ENCODE assay signal across 8 cellular contexts in the genomic region with DNA sequence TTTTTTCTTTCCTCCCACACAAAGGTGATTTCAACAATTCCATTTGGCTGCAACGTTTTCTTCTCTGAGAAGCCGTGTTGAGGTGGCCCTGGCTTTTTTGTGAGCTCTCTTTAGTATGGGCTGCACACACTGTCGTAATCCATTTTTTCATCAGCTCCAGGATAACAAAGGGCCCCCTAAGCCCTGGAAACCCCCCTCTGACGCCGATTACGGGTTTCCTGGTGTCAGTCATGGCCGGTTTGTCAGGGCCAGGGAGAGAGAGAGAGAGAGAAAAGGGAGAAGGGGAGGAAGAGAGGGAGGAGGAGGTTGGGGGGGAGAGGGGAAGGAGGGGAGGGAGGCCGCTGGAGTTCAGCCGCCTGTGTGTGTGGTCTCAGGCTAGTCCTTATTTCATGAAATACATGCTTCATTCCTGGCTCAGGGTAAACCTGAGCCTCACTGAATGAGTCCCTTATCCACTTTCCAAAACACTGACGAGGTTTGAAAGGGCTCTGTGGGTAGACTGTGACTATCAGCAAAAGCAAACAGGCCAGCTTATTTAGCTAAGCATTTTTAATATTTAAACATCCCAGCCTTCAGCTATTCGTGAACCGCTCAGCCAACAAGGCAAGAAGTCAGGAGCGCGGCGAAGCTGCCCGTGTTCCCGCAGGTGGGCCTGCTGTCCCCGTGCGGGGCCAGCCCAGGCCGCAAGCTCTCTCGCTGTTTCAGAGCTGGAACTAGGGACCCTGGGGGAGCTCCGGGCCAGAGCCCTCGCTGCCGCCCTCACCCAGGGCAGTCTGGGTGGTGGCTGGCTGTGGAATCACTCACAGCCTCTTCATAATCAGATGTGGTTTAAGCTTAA.
DNase-seq lines count a peak whose midpoint lies in the region; ATAC-seq and TF ChIP-seq lines count a peak whose summit lies in the region.

No MANE protein-coding gene starts in this region.

- no peaks in the 10 kb centered on the region for H3K27me3 Mint-ChIP-seq in activated T-cell treated with anti-CD3 and anti-CD28 coated beads, Interleukin-2, amount 50 U/mL, for 72 hours (ENCODE audit: low read depth)

- peak; percentile 72 to 77 for ATAC-seq in activated T-cell treated with anti-CD3 and anti-CD28 coated beads, Interleukin-2, amount 50 U/mL, for 72 hours (replicated peaks in 1 of 2)
- peak in 2 of 4 donors; percentile 32 to 38 for ATAC-seq in heart left ventricle
- ATAC-seq in GM21576 (IDR thresholded peaks at IDR 0.05; ENCODE audit: unreplicated experiment) = no peak
- no peak for ATAC-seq in GM18511 (IDR thresholded peaks at IDR 0.05; ENCODE audit: unreplicated experiment)
- no peak for ATAC-seq in HG02588 (IDR thresholded peaks at IDR 0.05; ENCODE audit: unreplicated experiment)

- peaks cover 0 to 17% (median 0%) of the 10 kb centered on the region in 12 donors for H3K4me1 ChIP-seq in heart left ventricle
- no peaks in the 10 kb centered on the region for H3K4me1 ChIP-seq in osteoblast (ENCODE audit: insufficient read depth, low read length)

- H3K4me1 Mint-ChIP-seq in activated T-cell treated with anti-CD3 and anti-CD28 coated beads, Interleukin-2, amount 50 U/mL, for 72 hours (ENCODE audit: low read depth) = peaks cover 8% of the 10 kb centered on the region

- H3K36me3 ChIP-seq in heart left ventricle = no peaks in the 10 kb centered on the region
- H3K36me3 ChIP-seq in osteoblast (ENCODE audit: insufficient read depth, low read length) = no peaks in the 10 kb centered on the region

- intact Hi-C loops in heart left ventricle (cut with DNase I) = no loop called here

- H3K4me3 ChIP-seq in heart left ventricle (peak overlapping the region in 3 of 12 donors; percentile 11 to 34 (median 29)), osteoblast (ENCODE audit: insufficient read depth, low read length) (peak overlapping the region; percentile 43)

- peak overlapping the region in 8 of 12 donors; percentile 5 to 78 (median 30) for H3K27ac ChIP-seq in heart left ventricle
- no peak overlapping the region for H3K27ac ChIP-seq in osteoblast (ENCODE audit: low read depth, low read length)

- TF ChIP-seq CTCF in heart left ventricle (IDR thresholded peaks at IDR 0.05) = no peak
- no peak for TF ChIP-seq CTCF in osteoblast (IDR thresholded peaks at IDR 0.05; ENCODE audit: extremely low read depth, low read depth, low read length)

- peaks cover 0 to 2% of the 10 kb centered on the region in 2 donors for H3K9me3 Mint-ChIP-seq in activated T-cell treated with anti-CD3 and anti-CD28 coated beads, Interleukin-2, amount 50 U/mL, for 72 hours

- H3K4me3 Mint-ChIP-seq in activated T-cell treated with anti-CD3 and anti-CD28 coated beads, Interleukin-2, amount 50 U/mL, for 72 hours = peak overlapping the region; percentile 32 to 62

- H3K4me2 ChIP-seq in osteoblast (ENCODE audit: insufficient read depth, low read length) = peak overlapping the region; percentile 52

- DNase-seq in Ammon's horn (ENCODE audit: low spot score) = peak; percentile 52
- peak; percentile 16 to 31 for DNase-seq in activated T-cell treated with anti-CD3 and anti-CD28 coated beads, Interleukin-2, amount 50 U/mL, for 72 hours
- peak in 1 of 5 donors; percentile 23 for DNase-seq in heart left ventricle
- DNase-seq in osteoblast (ENCODE audit: insufficient read length, low spot score, missing footprints) = peak; percentile 88
- DNase-seq in NCI-H774 (lab: John Stamatoyannopoulos, UW) = no peak

- 58 to 70% (median 62%) methylated on average over 21 to 24 of the region's 24 CpGs for WGBS in heart left ventricle, 4 donors

- H4K20me1 ChIP-seq in osteoblast (ENCODE audit: insufficient read depth, low read length) = no peaks in the 10 kb centered on the region

- no peaks in the 10 kb centered on the region for H3K79me2 ChIP-seq in osteoblast (ENCODE audit: insufficient read depth, low read length)

- H3K36me3 Mint-ChIP-seq in activated T-cell treated with anti-CD3 and anti-CD28 coated beads, Interleukin-2, amount 50 U/mL, for 72 hours (ENCODE audit: insufficient read depth in 2 of 2) = no peaks in the 10 kb centered on the region

- peaks cover 0 to 6% (median 0%) of the 10 kb centered on the region in 9 donors for H3K27me3 ChIP-seq in heart left ventricle
- H3K27me3 ChIP-seq in osteoblast (ENCODE audit: insufficient read depth, low read length) = peaks cover 21% of the 10 kb centered on the region

- H3K27ac Mint-ChIP-seq in activated T-cell treated with anti-CD3 and anti-CD28 coated beads, Interleukin-2, amount 50 U/mL, for 72 hours = peak overlapping the region; percentile 21

- no peak overlapping the region for H2AFZ ChIP-seq in osteoblast (ENCODE audit: low read length)

- H3K9me3 ChIP-seq in heart left ventricle (no peaks in the 10 kb centered on the region), osteoblast (ENCODE audit: low read depth, low read length) (no peaks in the 10 kb centered on the region)

- TF ChIP-seq POLR2A in heart left ventricle (IDR thresholded peaks at IDR 0.05) = no peak

Comparison
In these comparisons a context has a peak if more than half of its experiments do, and no peak if none do; other contexts are left out.
1. ATAC-seq: peak in activated T-cell treated with anti-CD3 and anti-CD28 coated beads, Interleukin-2, amount 50 U/mL, for 72 hours (2 of 2); none in GM21576 (single experiment), GM18511 (single experiment) and HG02588 (single experiment).